In the genomic region with DNA sequence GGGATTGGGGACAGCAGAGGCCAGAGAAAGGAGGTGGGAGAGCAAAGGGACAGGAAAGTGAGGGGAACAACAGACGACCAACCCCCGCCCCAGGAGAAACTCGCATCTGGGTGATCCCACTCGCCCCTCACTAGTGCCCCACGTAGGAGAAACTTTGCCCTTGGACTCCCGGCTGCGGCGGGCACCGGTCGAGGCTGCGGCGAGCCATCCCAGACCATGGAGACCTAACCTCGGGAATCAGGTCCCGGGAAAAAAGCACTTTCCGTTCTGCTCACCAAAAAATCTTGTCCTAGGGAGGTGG, we compare ENCODE assay signal across 1 cellular context.
TF ChIP-seq lines count a peak whose summit lies in the region.

No MANE protein-coding gene starts in this region.

TF ChIP-seq in H1, 55 proteins besides CTCF, POLR2A, EP300 and RAD21 (continued from another document):
- no peak for TF ChIP-seq CTBP2 (IDR thresholded peaks at IDR 0.05; ENCODE audit: borderline replicate concordance, insufficient read depth, insufficient read length, low read length)
- TF ChIP-seq NRF1 (IDR thresholded peaks at IDR 0.05; ENCODE audit: low read depth, low read length): no peak
- no peak for TF ChIP-seq GTF2F1 (IDR thresholded peaks at IDR 0.05; ENCODE audit: borderline replicate concordance, low read depth, low read length)
- no peak for TF ChIP-seq CREB1 (IDR thresholded peaks at IDR 0.05)
- TF ChIP-seq KDM4A (IDR thresholded peaks at IDR 0.05; ENCODE audit: low read depth, low read length, severe bottlenecking): no peak
- no peak for TF ChIP-seq SIN3A (conservative IDR thresholded peaks at IDR 0.05 in 1 of 2, IDR thresholded peaks at IDR 0.05 in 1 of 2; ENCODE audit: low read depth in 1 of 2, low read length in 2 of 2)
- TF ChIP-seq JUN (IDR thresholded peaks at IDR 0.05; ENCODE audit: low read depth, low read length): no peak
- TF ChIP-seq E2F6 (IDR thresholded peaks at IDR 0.05): no peak
- TF ChIP-seq, protein P1, sequence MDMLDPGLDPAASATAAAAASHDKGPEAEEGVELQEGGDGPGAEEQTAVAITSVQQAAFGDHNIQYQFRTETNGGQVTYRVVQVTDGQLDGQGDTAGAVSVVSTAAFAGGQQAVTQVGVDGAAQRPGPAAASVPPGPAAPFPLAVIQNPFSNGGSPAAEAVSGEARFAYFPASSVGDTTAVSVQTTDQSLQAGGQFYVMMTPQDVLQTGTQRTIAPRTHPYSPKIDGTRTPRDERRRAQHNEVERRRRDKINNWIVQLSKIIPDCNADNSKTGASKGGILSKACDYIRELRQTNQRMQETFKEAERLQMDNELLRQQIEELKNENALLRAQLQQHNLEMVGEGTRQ (IDR thresholded peaks at IDR 0.05; ENCODE audit: low read length): no peak
